9 cellular contexts compared by ENCODE assay signal in genomic region chr3:45223889-45224730, GRCh38. TPM values are rescaled to one million over a fixed set of nuclear protein-coding genes. Genes with fewer than 3 reads are reported as not detected.
DNase-seq lines count a peak whose midpoint lies in the region; ATAC-seq and FAIRE-seq lines count a peak whose summit lies in the region.
"Had no signal": no experiment of that assay in that cellular context is flagged by ENCODE, and none has a peak within 500 bp of the region (broad histone marks: within the 10 kb centered on the region; RNA-seq: fewer than 3 reads in every experiment).

No MANE protein-coding gene starts in this region.

- H3K27me3 Mint-ChIP-seq in activated naive CD8-positive, alpha-beta T cell treated with anti-CD3 and anti-CD28 coated beads, Interleukin-2, amount 10 ng/mL, durations not matched to agents 7 days and 5 days = peaks cover 79% of the 10 kb centered on the region

- no peaks in the 10 kb centered on the region for H3K9me3 Mint-ChIP-seq in activated naive CD8-positive, alpha-beta T cell treated with anti-CD3 and anti-CD28 coated beads, Interleukin-2, amount 10 ng/mL, durations not matched to agents 7 days and 5 days

- H3K4me3 Mint-ChIP-seq in activated naive CD8-positive, alpha-beta T cell treated with anti-CD3 and anti-CD28 coated beads, Interleukin-2, amount 10 ng/mL, durations not matched to agents 7 days and 5 days = peak overlapping the region; percentile 8

- FAIRE-seq in islet of Langerhans (lab: Jason Lieb, UNC) = peak; percentile 21
- FAIRE-seq: G401.6 had no signal

- H3K27ac Mint-ChIP-seq in activated naive CD8-positive, alpha-beta T cell treated with anti-CD3 and anti-CD28 coated beads, Interleukin-2, amount 10 ng/mL, durations not matched to agents 7 days and 5 days = peak overlapping the region; percentile 24

- DNase-seq in stimulated activated CD4-positive, alpha-beta T cell treated with anti-CD3 and anti-CD28 coated beads, Interleukin-15, amount 100 ng/mL, for 24 hours = peak; percentile 47
- no peak for DNase-seq in stimulated activated CD4-positive, alpha-beta T cell treated with anti-CD3 and anti-CD28 coated beads, Interleukin-4, amount 100 ng/mL, for 24 hours
- no peak for DNase-seq in activated naive CD8-positive, alpha-beta T cell treated with anti-CD3 and anti-CD28 coated beads, Interleukin-2, amount 10 ng/mL, durations not matched to agents 7 days and 5 days
- DNase-seq in NCI-H226 (no peak), OCI-M2 (lab: John Stamatoyannopoulos, UW; ENCODE audit: unreplicated experiment) (no peak), SHP77 treated with DMSO at 0.1 percent for 48 hours (lab: John Stamatoyannopoulos, UW) (no peak)

- no peaks in the 10 kb centered on the region for H3K36me3 Mint-ChIP-seq in activated naive CD8-positive, alpha-beta T cell treated with anti-CD3 and anti-CD28 coated beads, Interleukin-2, amount 10 ng/mL, durations not matched to agents 7 days and 5 days

- POLR2A ChIA-PET in activated naive CD8-positive, alpha-beta T cell treated with anti-CD3 and anti-CD28 coated beads, Interleukin-2, amount 10 ng/mL, durations not matched to agents 7 days and 5 days (lab: Charles Lee) = interaction anchor here (1.1 to 1.3 kb wide), 2 partner anchors 11 to 182 kb away, joined by 3 read pairs; no protein-coding TSS in a partner anchor

- ATAC-seq in activated naive CD8-positive, alpha-beta T cell treated with anti-CD3 and anti-CD28 coated beads, Interleukin-2, amount 10 ng/mL, durations not matched to agents 7 days and 5 days (ENCODE audit: low read depth) = no peak
- ATAC-seq in GM19463 (IDR thresholded peaks at IDR 0.05; ENCODE audit: unreplicated experiment) = no peak

- peaks cover 9% of the 10 kb centered on the region for H3K4me1 Mint-ChIP-seq in activated naive CD8-positive, alpha-beta T cell treated with anti-CD3 and anti-CD28 coated beads, Interleukin-2, amount 10 ng/mL, durations not matched to agents 7 days and 5 days

RNA-seq across cellular contexts. Expression of gene TMEM158, which starts 2.0 kb away (rescaled TPM):
- total RNA-seq in activated naive CD8-positive, alpha-beta T cell treated with anti-CD3 and anti-CD28 coated beads, Interleukin-2, amount 10 ng/mL, durations not matched to agents 7 days and 5 days = not detected
